25 cellular contexts compared by ENCODE assay signal in genomic region chr2:163970058-163970806, GRCh38.
A peak's percentile ranks its signal among the peaks of the same experiment; 100 is the strongest.
DNase-seq lines count a peak whose midpoint lies in the region; ATAC-seq, FAIRE-seq and TF ChIP-seq lines count a peak whose summit lies in the region.
"Had no signal": no experiment of that assay in that cellular context is flagged by ENCODE, and none has a peak within 500 bp of the region (broad histone marks: within the 10 kb centered on the region; RNA-seq: fewer than 3 reads in every experiment).

No MANE protein-coding gene starts in this region.

- 0 out of 2 replicates have a peak overlapping the region, but pooled peaks have one; percentile 38 for H2AFZ ChIP-seq in GM23338

- DNase-seq in GM23338 (ENCODE audit: low spot score) = no peak
- peak; percentile 1 for DNase-seq in fibroblast of villous mesenchyme (ENCODE audit: low read depth)
- no peak for DNase-seq in nephron progenitor cell
- no peak for DNase-seq in stimulated activated CD4-positive, alpha-beta T cell treated with anti-CD3 and anti-CD28 coated beads, Interleukin-12 subunit alpha, Interleukin-12 subunit beta, amount 100 ng/mL, for 4 hours
- no peak for DNase-seq in iPS-NIHi7 (ENCODE audit: extremely low spot score)
- DNase-seq in endothelial cell (ENCODE audit: low spot score) = no peak
- DNase-seq: AML-193; C1 segment of cervical spinal cord; CD4-positive, alpha-beta memory T cell; COR-L47; DMS53; NCI-H1048; NCI-H1417; NCI-H1694; NCI-H2029 treated with DMSO at 0.1 percent for 48 hours; NCI-H446 treated with DMSO at 0.1 percent for 48 hours; NCI-H526; NK-92 treated with Interleukin-12 subunit alpha and Interleukin-12 subunit beta, amount 100 ng/mL, for 24 hours; PC-3 had no signal

- H3K4me3 ChIP-seq in GM23338 (no peak overlapping the region), fibroblast of villous mesenchyme (ENCODE audit: low read depth, low read length) (no peak overlapping the region)
- H3K4me3 ChIP-seq: GM12878 had no signal

- no peaks in the 10 kb centered on the region for H3K9me2 ChIP-seq in GM23338 (ENCODE audit: insufficient read depth)

- FAIRE-seq in endometrium (lab: Jason Lieb, UNC) = peak; percentile 74
- FAIRE-seq: A204.1, G401.6, GM12878 had no signal

- H3K4me3 Mint-ChIP-seq in GM23338 (no peak overlapping the region), nephron progenitor cell (no peak overlapping the region), endothelial cell (ENCODE audit: unreplicated experiment) (no peak overlapping the region)
- H3K4me3 Mint-ChIP-seq: CD4-positive, alpha-beta memory T cell had no signal

- H3K4me1 Mint-ChIP-seq in GM23338 (no peaks in the 10 kb centered on the region), nephron progenitor cell (peaks cover 24% of the 10 kb centered on the region), endothelial cell (ENCODE audit: unreplicated experiment) (no peaks in the 10 kb centered on the region)
- H3K4me1 Mint-ChIP-seq: CD4-positive, alpha-beta memory T cell had no signal

- H3K4me1 ChIP-seq in GM23338 (ENCODE audit: insufficient read depth) = peaks cover 3% of the 10 kb centered on the region; the same call in 1 of the 2 replicates

- H3K27ac Mint-ChIP-seq in GM23338 (no peak overlapping the region), nephron progenitor cell (peak overlapping the region; percentile 57), endothelial cell (ENCODE audit: unreplicated experiment) (no peak overlapping the region)
- H3K27ac Mint-ChIP-seq: CD4-positive, alpha-beta memory T cell had no signal

- H4K20me1 ChIP-seq in GM23338 (replicated peaks; ENCODE audit: insufficient read depth) = no peaks in the 10 kb centered on the region

- no peaks in the 10 kb centered on the region for H3F3A ChIP-seq in GM23338 (replicated peaks; ENCODE audit: low read depth)

- no peak for ATAC-seq in GM23338
- no peak for ATAC-seq in GM21360 (IDR thresholded peaks at IDR 0.05; ENCODE audit: unreplicated experiment)
- ATAC-seq: GM12878, HCT116, PC-3 had no signal

- H3K27me3 ChIP-seq in GM23338 (ENCODE audit: insufficient read depth) = no peaks in the 10 kb centered on the region

- H3K9me3 Mint-ChIP-seq in GM23338 (no peaks in the 10 kb centered on the region), nephron progenitor cell (peaks cover 4% of the 10 kb centered on the region), endothelial cell (ENCODE audit: unreplicated experiment) (no peaks in the 10 kb centered on the region)

- TF ChIP-seq CTCF in GM23338 (conservative IDR thresholded peaks at IDR 0.05; ENCODE audit: low read depth in 2 of 2) (no peak), fibroblast of villous mesenchyme (IDR thresholded peaks at IDR 0.05; ENCODE audit: insufficient read depth, low read depth, low read length) (no peak), nephron progenitor cell (IDR thresholded peaks at IDR 0.05) (no peak), endothelial cell (IDR thresholded peaks at IDR 0.05; ENCODE audit: unreplicated experiment) (no peak)

- H3K4me2 ChIP-seq in GM23338 = no peak overlapping the region

- H3K36me3 Mint-ChIP-seq in GM23338 (ENCODE audit: low read depth) = no peaks in the 10 kb centered on the region
- no peaks in the 10 kb centered on the region for H3K36me3 Mint-ChIP-seq in nephron progenitor cell (ENCODE audit: low read depth)
- no peaks in the 10 kb centered on the region for H3K36me3 Mint-ChIP-seq in endothelial cell (ENCODE audit: low read depth, unreplicated experiment)
- H3K36me3 Mint-ChIP-seq: CD4-positive, alpha-beta memory T cell had no signal

- peaks cover 1% of the 10 kb centered on the region for H3K27me3 Mint-ChIP-seq in GM23338 (ENCODE audit: insufficient read depth, low read depth, poor library complexity)
- no peaks in the 10 kb centered on the region for H3K27me3 Mint-ChIP-seq in nephron progenitor cell (ENCODE audit: low read depth, poor library complexity)
- no peaks in the 10 kb centered on the region for H3K27me3 Mint-ChIP-seq in endothelial cell (ENCODE audit: unreplicated experiment)
- H3K27me3 Mint-ChIP-seq: CD4-positive, alpha-beta memory T cell had no signal

- no peak overlapping the region for H3K27ac ChIP-seq in GM23338 (ENCODE audit: low read depth)

- H3K36me3 ChIP-seq in GM23338 (ENCODE audit: insufficient read depth) = no peaks in the 10 kb centered on the region

- H3K79me2 ChIP-seq in GM23338 (replicated peaks; ENCODE audit: insufficient read depth) = no peaks in the 10 kb centered on the region

TF ChIP-seq in GM23338, 12 proteins besides CTCF, POLR2A, EP300 and RAD21 (continues in another document):
- no peak for TF ChIP-seq JUNB (IDR thresholded peaks at IDR 0.05; ENCODE audit: unreplicated experiment)
- TF ChIP-seq CREB1 (CRISPR knock-in tag; IDR thresholded peaks at IDR 0.05; ENCODE audit: low read depth) = no peak
- no peak for TF ChIP-seq ZNF114 (CRISPR knock-in tag; IDR thresholded peaks at IDR 0.05)
- no peak for TF ChIP-seq NANOG (IDR thresholded peaks at IDR 0.05; ENCODE audit: borderline replicate concordance)
- TF ChIP-seq ZNF331 (CRISPR knock-in tag; IDR thresholded peaks at IDR 0.05; ENCODE audit: low read depth) = no peak
- TF ChIP-seq ZNF462 (CRISPR knock-in tag; IDR thresholded peaks at IDR 0.05) = no peak
- no peak for TF ChIP-seq STAT1 (IDR thresholded peaks at IDR 0.05; ENCODE audit: unreplicated experiment)
- no peak for TF ChIP-seq EZH2 (IDR thresholded peaks at IDR 0.05; ENCODE audit: low read depth, unreplicated experiment)
- no peak for TF ChIP-seq ETS1 (IDR thresholded peaks at IDR 0.05)
